Comparison of ENCODE assay signal across 9 cellular contexts in the genomic region with DNA sequence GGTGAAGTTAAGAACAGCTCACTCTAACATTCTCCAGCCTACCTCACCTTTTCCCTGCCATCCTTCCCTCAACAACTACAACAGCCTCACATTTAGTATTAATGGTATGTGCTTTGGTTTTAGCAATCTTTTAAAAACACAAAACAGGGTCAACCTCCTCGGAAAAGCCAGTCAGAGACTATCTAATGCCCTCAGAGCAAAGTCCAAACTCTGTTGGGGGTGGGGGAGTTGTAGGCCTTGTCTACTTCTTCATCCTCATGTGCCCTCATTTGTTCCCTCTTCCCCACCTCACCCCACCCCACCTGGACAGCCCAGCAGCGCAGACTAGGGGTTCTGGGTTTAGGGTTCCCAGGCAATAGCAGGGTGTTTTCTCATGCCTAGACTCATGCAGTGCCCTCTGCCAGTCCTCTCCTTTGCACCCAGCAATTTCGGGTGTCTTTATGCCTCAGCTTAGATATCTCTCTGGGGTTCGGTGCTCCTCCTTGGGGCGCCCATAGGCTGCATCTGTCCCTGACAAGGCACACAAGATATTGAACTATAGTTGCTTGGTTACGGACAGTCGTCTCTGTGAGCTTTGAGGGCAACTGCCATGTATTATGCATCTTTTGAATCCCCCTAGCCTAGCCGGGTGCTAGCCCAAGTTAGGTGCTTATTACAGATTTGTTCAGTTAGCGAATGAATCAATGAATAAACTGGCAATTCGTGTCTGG. TPM values are rescaled to one million over a fixed set of nuclear protein-coding genes. Genes with fewer than 3 reads are reported as not detected.
DNase-seq lines count a peak whose midpoint lies in the region; ATAC-seq and TF ChIP-seq lines count a peak whose summit lies in the region.
"Had no signal": no experiment of that assay in that cellular context is flagged by ENCODE, and none has a peak within 500 bp of the region (broad histone marks: within the 10 kb centered on the region; RNA-seq: fewer than 3 reads in every experiment).

No MANE protein-coding gene starts in this region.

- no peaks in the 10 kb centered on the region for H3K9me3 Mint-ChIP-seq in CD8-positive, alpha-beta T cell
- H3K9me3 Mint-ChIP-seq in endothelial cell (ENCODE audit: unreplicated experiment) (no peaks in the 10 kb centered on the region), osteocyte (ENCODE audit: unreplicated experiment) (no peaks in the 10 kb centered on the region)

- peak overlapping the region; percentile 62 for H3K4me2 ChIP-seq in OCI-LY7 (ENCODE audit: low read length)

- H3K27ac Mint-ChIP-seq in CD8-positive, alpha-beta T cell: peak overlapping the region; percentile 87
- peak overlapping the region; percentile 74 for H3K27ac Mint-ChIP-seq in endothelial cell (ENCODE audit: unreplicated experiment)
- H3K27ac Mint-ChIP-seq in osteocyte (ENCODE audit: unreplicated experiment): peak overlapping the region; percentile 24

- peak overlapping the region; percentile 62 for H3K4me3 ChIP-seq in CD8-positive, alpha-beta T cell (ENCODE audit: low read depth, low read length)
- peak overlapping the region; percentile 93 for H3K4me3 ChIP-seq in OCI-LY7 (ENCODE audit: low read depth, low read length, poor library complexity, severe bottlenecking)

- CTCF ChIA-PET in CD8-positive, alpha-beta T cell (lab: Charles Lee): no interaction called here
- CTCF ChIA-PET in OCI-LY7 (lab: Charles Lee; ENCODE audit: unreplicated experiment): no interaction called here

- H3K27me3 Mint-ChIP-seq in CD8-positive, alpha-beta T cell (ENCODE audit: low read depth): no peaks in the 10 kb centered on the region
- peaks cover 9% of the 10 kb centered on the region for H3K27me3 Mint-ChIP-seq in endothelial cell (ENCODE audit: unreplicated experiment)
- no peaks in the 10 kb centered on the region for H3K27me3 Mint-ChIP-seq in osteocyte (ENCODE audit: unreplicated experiment)

- intact Hi-C loops in CD8-positive, alpha-beta T cell (cut with DNase I, micrococcal nuclease): loop anchor here (1.0 to 10.0 kb wide), 19 partner anchors 54 to 1974 kb away; a partner anchor contains a TSS
- intact Hi-C loops in OCI-LY7 (cut with micrococcal nuclease; ENCODE audit: unreplicated experiment): loop anchor here (1.0 to 5.0 kb wide), 3 partner anchors 56 to 346 kb away; a partner anchor contains a TSS

- peaks cover 18% of the 10 kb centered on the region for H3K4me1 ChIP-seq in CD8-positive, alpha-beta T cell (ENCODE audit: insufficient read depth, low read length)
- peaks cover 43% of the 10 kb centered on the region for H3K4me1 ChIP-seq in OCI-LY7 (ENCODE audit: insufficient read depth, low read length, poor library complexity, severe bottlenecking)

- peak overlapping the region; percentile 82 for H3K4me3 Mint-ChIP-seq in CD8-positive, alpha-beta T cell
- H3K4me3 Mint-ChIP-seq in endothelial cell (ENCODE audit: unreplicated experiment) (peak overlapping the region; percentile 83), osteocyte (ENCODE audit: unreplicated experiment) (peak overlapping the region; percentile 83)

- H3K79me2 ChIP-seq in OCI-LY7 (ENCODE audit: insufficient read depth, low read depth, low read length): peaks cover 38% of the 10 kb centered on the region

- no peak for TF ChIP-seq CTCF in CD8-positive, alpha-beta T cell (IDR thresholded peaks at IDR 0.05)
- TF ChIP-seq CTCF in OCI-LY7 (conservative IDR thresholded peaks at IDR 0.05; ENCODE audit: low read length) (no peak), endothelial cell (IDR thresholded peaks at IDR 0.05; ENCODE audit: unreplicated experiment) (no peak), osteocyte (IDR thresholded peaks at IDR 0.05) (no peak)

- H4K20me1 ChIP-seq in OCI-LY7 (ENCODE audit: insufficient read depth, low read length): peaks cover 19% of the 10 kb centered on the region; the same call in 1 of the 2 replicates

- no peaks in the 10 kb centered on the region for H3K27me3 ChIP-seq in CD8-positive, alpha-beta T cell (ENCODE audit: insufficient read depth, low read length)

- POLR2A ChIA-PET in CD8-positive, alpha-beta T cell (lab: Charles Lee): interaction anchor here (1.0 to 1.1 kb wide), 2 partner anchors 53 to 54 kb away, joined by 3 read pairs; no protein-coding TSS in a partner anchor
- POLR2A ChIA-PET in OCI-LY7 (lab: Charles Lee): interaction anchor here (0.8 to 1.3 kb wide), 5 partner anchors 8 to 105 kb away, joined by 3 to 4 read pairs (median 3); no protein-coding TSS in a partner anchor

- H3K36me3 Mint-ChIP-seq in CD8-positive, alpha-beta T cell: peaks cover 18% of the 10 kb centered on the region
- H3K36me3 Mint-ChIP-seq in endothelial cell (ENCODE audit: low read depth, unreplicated experiment): peaks cover 8% of the 10 kb centered on the region
- peaks cover 4% of the 10 kb centered on the region for H3K36me3 Mint-ChIP-seq in osteocyte (ENCODE audit: unreplicated experiment)

- H3K9me2 ChIP-seq in OCI-LY7 (ENCODE audit: insufficient read depth, low read length): no peaks in the 10 kb centered on the region

- peaks cover 7% of the 10 kb centered on the region for H3K36me3 ChIP-seq in CD8-positive, alpha-beta T cell (ENCODE audit: insufficient read depth, low read length)
- peaks cover 27% of the 10 kb centered on the region for H3K36me3 ChIP-seq in OCI-LY7 (ENCODE audit: insufficient read depth, low read length)

- TSS peak; percentile 87 for BruUV-seq in OCI-LY7 (replicated peaks; lab: Mats Ljungman, UMichigan)

- no peak for ATAC-seq in CD8-positive, alpha-beta T cell
- no peak for ATAC-seq in HG02571 (IDR thresholded peaks at IDR 0.05; ENCODE audit: unreplicated experiment)

- no peak for DNase-seq in CD8-positive, alpha-beta T cell
- DNase-seq in OCI-LY7 (ENCODE audit: low spot score): no peak
- no peak for DNase-seq in endothelial cell (ENCODE audit: low spot score)
- no peak for DNase-seq in osteocyte (ENCODE audit: extremely low spot score, unreplicated experiment)
- no peak for DNase-seq in SKM-1 treated with dmso at 0.1 percent for 144 hours (lab: John Stamatoyannopoulos, UW; ENCODE audit: unreplicated experiment)
- DNase-seq in HT-29 (ENCODE audit: low spot score): no peak
- DNase-seq in AG20443 (ENCODE audit: low spot score): no peak

- no peaks in the 10 kb centered on the region for H3K9me3 ChIP-seq in CD8-positive, alpha-beta T cell (ENCODE audit: low read length)
- H3K9me3 ChIP-seq in OCI-LY7 (ENCODE audit: low read length): no peaks in the 10 kb centered on the region

- peak overlapping the region; percentile 39 for H3K27ac ChIP-seq in CD8-positive, alpha-beta T cell (ENCODE audit: low read depth, low read length)
- H3K27ac ChIP-seq in OCI-LY7 (ENCODE audit: low read depth, low read length, poor library complexity, severe bottlenecking): peak overlapping the region; percentile 20

- peaks cover 39% of the 10 kb centered on the region for H3K4me1 Mint-ChIP-seq in CD8-positive, alpha-beta T cell (ENCODE audit: low read depth)
- H3K4me1 Mint-ChIP-seq in endothelial cell (ENCODE audit: unreplicated experiment): peaks cover 22% of the 10 kb centered on the region
- H3K4me1 Mint-ChIP-seq in osteocyte (ENCODE audit: unreplicated experiment): peaks cover 10% of the 10 kb centered on the region

- H2AFZ ChIP-seq in OCI-LY7 (ENCODE audit: low read length): peak overlapping the region; percentile 95

RNA-seq across cellular contexts. Expression of a gene that starts 0.8 kb away (rescaled TPM):
- 10 to 100 TPM; 36.5 to 38.7 TPM for total RNA-seq in CD8-positive, alpha-beta T cell
- 61.3 and 62.9 TPM in 2 replicates for total RNA-seq in OCI-LY7 (2014; rRNA removed; shearing (Covaris generic))
- 104 and 108 TPM in 2 replicates for total RNA-seq in OCI-LY7 (2022)
- 41.5 TPM for total RNA-seq in endothelial cell (ENCODE audit: unreplicated experiment)
- 28.6 and 32.5 TPM in 2 replicates for total RNA-seq in osteocyte
- total RNA-seq in HT-29 (2014; rRNA removed; shearing (Covaris generic)): 83.9 and 85.7 TPM in 2 replicates

RNA-seq across cellular contexts. Expression of a gene that starts 54.0 kb away (rescaled TPM):
- total RNA-seq in CD8-positive, alpha-beta T cell: under 1 TPM; 0.14 to 0.61 TPM
- not detected in 2 replicates for total RNA-seq in OCI-LY7 (2014; rRNA removed; shearing (Covaris generic))
- total RNA-seq in OCI-LY7 (2022) (not detected in 2 replicates), endothelial cell (ENCODE audit: unreplicated experiment) (3.8 TPM), osteocyte (0.51 and 0.81 TPM in 2 replicates)
- not detected in 2 replicates for total RNA-seq in HT-29 (2014; rRNA removed; shearing (Covaris generic))
- total RNA-seq: RPMI7951 had no signal

RNA-seq across cellular contexts. Expression of a gene that starts 56.0 kb away (rescaled TPM):
- total RNA-seq in CD8-positive, alpha-beta T cell: 100 to 1,000 TPM; 401 to 411 TPM
- total RNA-seq in OCI-LY7 (2014; rRNA removed; shearing (Covaris generic)): 2,446 and 3,686 TPM in 2 replicates
- total RNA-seq in OCI-LY7 (2022) (1,759 and 1,769 TPM in 2 replicates), endothelial cell (ENCODE audit: unreplicated experiment) (170 TPM), osteocyte (not detected in 2 replicates)
- total RNA-seq in HT-29 (2014; rRNA removed; shearing (Covaris generic)): 9.8 and 12.7 TPM in 2 replicates

Comparison
In these comparisons a context has a peak if more than half of its experiments do, and no peak if none do; other contexts are left out.
1. H3K27ac Mint-ChIP-seq: peak in every context shown above with its lines; median percentile 87 in CD8-positive, alpha-beta T cell; 74 in endothelial cell; 24 in osteocyte.
2. RNA of a gene that starts 56.0 kb away (total RNA-seq): 1,759 to 3,686 TPM in OCI-LY7, 401 to 411 TPM in CD8-positive, alpha-beta T cell and 170 TPM in endothelial cell (single experiment); 9.8 to 12.7 TPM in HT-29 and not detected in osteocyte; every median in the first group is over 10 times any median in the second.
3. Peak in every context shown above with its lines, with median percentiles within 50 percentile points of each other: H3K4me3 Mint-ChIP-seq.